8 cellular contexts compared by ENCODE assay signal in the genomic region with DNA sequence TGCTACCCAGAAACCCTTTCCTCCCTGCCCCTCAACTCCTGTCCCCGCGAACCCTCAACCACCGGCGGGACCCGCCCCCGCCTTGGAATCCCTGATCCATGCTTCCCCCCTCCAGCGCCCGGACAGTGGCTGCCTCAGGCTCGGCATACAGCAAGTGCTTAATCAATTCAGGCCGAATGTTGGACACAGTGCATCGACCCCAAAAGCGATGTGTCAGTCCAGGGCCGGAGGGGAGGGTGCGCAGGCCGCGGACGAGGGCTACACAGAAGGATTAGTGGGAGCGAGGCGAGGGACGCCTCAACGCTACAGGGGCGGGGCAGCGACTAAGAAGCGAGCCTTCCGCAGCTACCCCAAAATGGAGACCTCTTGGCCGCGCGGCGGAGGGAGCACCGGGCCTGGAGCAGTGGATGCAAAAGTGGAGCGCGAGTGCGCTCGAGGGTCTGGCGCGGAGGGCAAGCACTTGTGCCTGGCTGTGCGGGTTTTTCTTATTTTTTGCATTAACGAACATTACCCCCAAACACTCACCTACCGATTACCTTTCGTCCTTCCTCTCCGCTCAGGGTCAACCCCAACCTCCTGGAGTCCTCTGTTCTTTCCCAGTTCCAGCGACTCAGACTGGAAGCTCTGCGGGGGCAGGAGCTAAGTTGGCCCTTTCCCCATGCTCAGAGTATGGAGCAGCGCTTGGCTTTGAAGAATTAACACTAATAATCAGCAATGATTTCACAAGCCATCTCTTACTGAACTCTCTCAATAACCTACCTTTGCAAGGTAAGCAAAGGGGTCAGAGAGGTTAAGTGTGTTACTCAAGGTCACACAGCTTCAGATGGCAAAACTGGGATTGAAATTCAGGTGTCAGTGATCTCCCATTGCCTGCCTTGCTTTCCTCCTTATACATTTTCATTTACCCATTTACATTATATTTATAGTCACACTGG. TPM values are rescaled to one million over a fixed set of nuclear protein-coding genes. Genes with fewer than 3 reads are reported as not detected.
DNase-seq lines count a peak whose midpoint lies in the region; ATAC-seq and TF ChIP-seq lines count a peak whose summit lies in the region.

No MANE protein-coding gene starts in this region.

- H3K36me3 ChIP-seq in OCI-LY7 (ENCODE audit: insufficient read depth, low read length) (no peaks in the 10 kb centered on the region), ovary (no peaks in the 10 kb centered on the region)

- BruUV-seq in OCI-LY7 (replicated peaks; lab: Mats Ljungman, UMichigan): no TSS peak

- H3K4me3 ChIP-seq in OCI-LY7 (ENCODE audit: low read depth, low read length, poor library complexity, severe bottlenecking): peak overlapping the region; percentile 79
- peak overlapping the region; percentile 63 for H3K4me3 ChIP-seq in ovary

- peaks cover 5% of the 10 kb centered on the region for H3K9me3 Mint-ChIP-seq in activated naive CD8-positive, alpha-beta T cell treated with anti-CD3 and anti-CD28 coated beads for 36 hours

- H3K4me1 Mint-ChIP-seq in activated naive CD8-positive, alpha-beta T cell treated with anti-CD3 and anti-CD28 coated beads for 36 hours: peaks cover 46% of the 10 kb centered on the region

- TF ChIP-seq POLR2A in ovary (IDR thresholded peaks at IDR 0.05): no peak

- H3K9me3 ChIP-seq in OCI-LY7 (ENCODE audit: low read length): no peaks in the 10 kb centered on the region
- no peaks in the 10 kb centered on the region for H3K9me3 ChIP-seq in ovary

- no peaks in the 10 kb centered on the region for H3K9me2 ChIP-seq in OCI-LY7 (ENCODE audit: insufficient read depth, low read length)

- peak overlapping the region; percentile 95 for H3K4me3 Mint-ChIP-seq in activated naive CD8-positive, alpha-beta T cell treated with anti-CD3 and anti-CD28 coated beads for 36 hours

- H2AFZ ChIP-seq in OCI-LY7 (ENCODE audit: low read length): peak overlapping the region; percentile 73; the same call in 1 of the 2 replicates

- peaks cover 6% of the 10 kb centered on the region for H3K36me3 Mint-ChIP-seq in activated naive CD8-positive, alpha-beta T cell treated with anti-CD3 and anti-CD28 coated beads for 36 hours

- no peaks in the 10 kb centered on the region for H4K20me1 ChIP-seq in OCI-LY7 (ENCODE audit: insufficient read depth, low read length)

- peak overlapping the region; percentile 91 for H3K27ac Mint-ChIP-seq in activated naive CD8-positive, alpha-beta T cell treated with anti-CD3 and anti-CD28 coated beads for 36 hours

- no peaks in the 10 kb centered on the region for H3K79me2 ChIP-seq in OCI-LY7 (ENCODE audit: insufficient read depth, low read depth, low read length)

- DNase-seq in activated CD4-positive, alpha-beta T cell treated with anti-CD3 and anti-CD28 coated beads for 24 hours (ENCODE audit: low read depth in 2 of 2): peak; percentile 7 to 31
- DNase-seq in activated CD4-positive, alpha-beta T cell treated with anti-CD3 and anti-CD28 coated beads for 4 hours: no peak
- DNase-seq in OCI-LY7 (ENCODE audit: low spot score) (no peak), Right ventricle myocardium superior (peak; percentile 81), ovary (no peak), NCI-H1436 treated with DMSO at 0.1 percent for 48 hours (lab: John Stamatoyannopoulos, UW) (no peak)
- peak; percentile 71 for DNase-seq in activated naive CD8-positive, alpha-beta T cell treated with anti-CD3 and anti-CD28 coated beads for 36 hours

- no peak for TF ChIP-seq EP300 in ovary (IDR thresholded peaks at IDR 0.05)

- ATAC-seq in HG03442 (IDR thresholded peaks at IDR 0.05; ENCODE audit: unreplicated experiment) (peak; percentile 22), Right ventricle myocardium superior (ENCODE audit: poor library complexity) (peak; percentile 66)

- CTCF ChIA-PET in OCI-LY7 (lab: Charles Lee; ENCODE audit: unreplicated experiment): no interaction called here

- no peaks in the 10 kb centered on the region for H3K27me3 ChIP-seq in ovary

- WGBS in ovary, 3 donors: 2 to 3% (median 2%) methylated on average over 37 to 44 of the region's 44 CpGs

- H3K4me1 ChIP-seq in OCI-LY7 (ENCODE audit: insufficient read depth, low read length, poor library complexity, severe bottlenecking): peaks cover 33% of the 10 kb centered on the region
- peaks cover 6% of the 10 kb centered on the region for H3K4me1 ChIP-seq in ovary (ENCODE audit: insufficient read depth)

- POLR2A ChIA-PET in OCI-LY7 (lab: Charles Lee): interaction anchor here (0.6 kb wide), 1 partner anchor 22 kb away, joined by 3 read pairs; no protein-coding TSS in a partner anchor

- H3K4me2 ChIP-seq in OCI-LY7 (ENCODE audit: low read length): peak overlapping the region; percentile 98

- H3K27ac ChIP-seq in OCI-LY7 (ENCODE audit: low read depth, low read length, poor library complexity, severe bottlenecking) (no peak overlapping the region), ovary (peak overlapping the region; percentile 81 to 87)

- peaks cover 11% of the 10 kb centered on the region for H3K27me3 Mint-ChIP-seq in activated naive CD8-positive, alpha-beta T cell treated with anti-CD3 and anti-CD28 coated beads for 36 hours

- intact Hi-C loops in OCI-LY7 (cut with micrococcal nuclease; ENCODE audit: unreplicated experiment): no loop called here
- intact Hi-C loops in Right ventricle myocardium superior (cut with DNase I): no loop called here
- intact Hi-C loops in ovary (cut with DNase I): no loop called here

- TF ChIP-seq CTCF in OCI-LY7 (conservative IDR thresholded peaks at IDR 0.05; ENCODE audit: low read length): no peak
- TF ChIP-seq CTCF in ovary (IDR thresholded peaks at IDR 0.05): no peak

RNA-seq across cellular contexts. Expression of a gene that starts 30.1 kb away (rescaled TPM):
- total RNA-seq in OCI-LY7 (2014; rRNA removed; shearing (Covaris generic)): not detected in 2 replicates
- not detected in 2 replicates for total RNA-seq in OCI-LY7 (2022)
- total RNA-seq in activated naive CD8-positive, alpha-beta T cell treated with anti-CD3 and anti-CD28 coated beads for 36 hours: not detected
- 20.0 TPM for total RNA-seq in Right ventricle myocardium superior
- total RNA-seq in ovary: 10 to 100 TPM in 1 of 7 donors, 1 to 10 TPM in 6; 2.2 to 16.4 (median 5.0) TPM
- 1 to 10 TPM; 1.1 to 1.9 TPM for polyA plus RNA-seq in ovary

Comparison
In these comparisons a context has a peak if more than half of its experiments do, and no peak if none do; other contexts are left out.
1. DNase-seq: peak in activated CD4-positive, alpha-beta T cell treated with anti-CD3 and anti-CD28 coated beads for 24 hours (2 of 2), activated naive CD8-positive, alpha-beta T cell treated with anti-CD3 and anti-CD28 coated beads for 36 hours (single experiment) and Right ventricle myocardium superior (single experiment); none in activated CD4-positive, alpha-beta T cell treated with anti-CD3 and anti-CD28 coated beads for 4 hours (0 of 2), OCI-LY7 (single experiment), ovary (0 of 5) and NCI-H1436 treated with DMSO at 0.1 percent for 48 hours (single experiment).